8 cellular contexts compared by ENCODE assay signal in the genomic region with DNA sequence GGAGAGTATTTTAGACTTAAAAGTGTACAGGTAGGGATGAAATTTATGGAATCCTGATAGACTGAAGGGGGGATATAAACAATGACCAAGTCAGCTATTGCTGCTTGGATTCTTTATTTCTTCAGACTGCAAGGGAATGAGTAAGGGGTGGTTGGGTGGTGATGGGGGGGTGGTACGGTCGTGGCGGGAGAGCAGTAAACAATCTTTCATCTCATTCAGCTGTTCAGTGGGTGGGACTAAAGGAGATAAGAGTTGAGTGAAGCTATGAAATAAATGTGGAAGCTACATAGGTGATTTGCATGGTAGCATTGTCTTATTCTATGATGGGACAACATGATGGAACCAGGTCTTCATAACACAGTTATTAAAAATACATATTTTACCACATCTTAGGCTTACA. TPM values are rescaled to one million over a fixed set of nuclear protein-coding genes. Genes with fewer than 3 reads are reported as not detected.
DNase-seq lines count a peak whose midpoint lies in the region; ATAC-seq and TF ChIP-seq lines count a peak whose summit lies in the region.

No MANE protein-coding gene starts in this region.

- peaks cover 3% of the 10 kb centered on the region for H3K27me3 Mint-ChIP-seq in GM23338 (ENCODE audit: insufficient read depth, low read depth, poor library complexity)

- H3F3A ChIP-seq in GM23338 (replicated peaks; ENCODE audit: low read depth) = 0 out of 2 replicates have a peak, but pooled peaks cover 4% of the 10 kb centered on the region

- ATAC-seq in GM23338 = no peak
- ATAC-seq in psoas muscle = no peak
- ATAC-seq in HG03342 (IDR thresholded peaks at IDR 0.05; ENCODE audit: unreplicated experiment) = no peak
- ATAC-seq in GM21529 (IDR thresholded peaks at IDR 0.05; ENCODE audit: unreplicated experiment) = no peak

- H3K36me3 Mint-ChIP-seq in GM23338 (ENCODE audit: low read depth) = no peaks in the 10 kb centered on the region; the same call in 2 of the 3 replicates

- no peaks in the 10 kb centered on the region for H3K9me3 ChIP-seq in SK-N-MC (ENCODE audit: low read depth, low read length)
- H3K9me3 ChIP-seq in endocrine pancreas (ENCODE audit: control insufficient read depth, low read length) = no peaks in the 10 kb centered on the region
- H3K9me3 ChIP-seq in psoas muscle = no peaks in the 10 kb centered on the region

- intact Hi-C loops in psoas muscle (cut with DNase I) = loop anchor here (5.0 kb wide), 3 partner anchors 70 to 105 kb away; no protein-coding TSS in a partner anchor

- H3K4me2 ChIP-seq in GM23338 = peak overlapping the region; percentile 90

- peak overlapping the region; percentile 72 for H3K27ac Mint-ChIP-seq in GM23338

- H3K4me1 ChIP-seq in GM23338 (ENCODE audit: insufficient read depth) (peaks cover 38% of the 10 kb centered on the region), endocrine pancreas (ENCODE audit: control insufficient read depth, insufficient read depth, low read length) (peaks cover 13% of the 10 kb centered on the region), psoas muscle (peaks cover 35% of the 10 kb centered on the region)

- H3K27ac ChIP-seq in GM23338 (ENCODE audit: low read depth) (no peak overlapping the region), SK-N-MC (peak overlapping the region; percentile 79; the same call in 1 of the 2 replicates), psoas muscle (no peak overlapping the region)

- peaks cover 60% of the 10 kb centered on the region for H3K79me2 ChIP-seq in GM23338 (replicated peaks; ENCODE audit: insufficient read depth)

- H3K4me3 Mint-ChIP-seq in GM23338 = peak overlapping the region; percentile 97

- peaks cover 34% of the 10 kb centered on the region for H3K4me1 Mint-ChIP-seq in GM23338

- no peak overlapping the region for H2AFZ ChIP-seq in GM23338

- H3K9me3 Mint-ChIP-seq in GM23338 = no peaks in the 10 kb centered on the region; the same call in 2 of the 3 replicates

- DNase-seq in GM23338 (ENCODE audit: low spot score) = no peak
- DNase-seq in SK-N-MC (ENCODE audit: low read depth, low spot score) = no peak
- DNase-seq in psoas muscle = no peak
- DNase-seq in activated gamma-delta T cell treated with Interleukin-2 at 50 U/mL for 16 hours = no peak
- DNase-seq in NK-92 (lab: John Stamatoyannopoulos, UW; ENCODE audit: unreplicated experiment) = no peak

- peaks cover 26% of the 10 kb centered on the region for H4K20me1 ChIP-seq in GM23338 (replicated peaks; ENCODE audit: insufficient read depth)

- H3K9me2 ChIP-seq in GM23338 (ENCODE audit: insufficient read depth) = no peaks in the 10 kb centered on the region

- H3K36me3 ChIP-seq in GM23338 (ENCODE audit: insufficient read depth) (no peaks in the 10 kb centered on the region), SK-N-MC (ENCODE audit: insufficient read depth, low read length) (peaks cover 5% of the 10 kb centered on the region; the same call in 1 of the 2 replicates), endocrine pancreas (ENCODE audit: control insufficient read depth, insufficient read depth, low read length) (no peaks in the 10 kb centered on the region), psoas muscle (ENCODE audit: insufficient read depth in 1 of 2, low read depth in 1 of 2) (no peaks in the 10 kb centered on the region)

- H3K9ac ChIP-seq in SK-N-MC (ENCODE audit: insufficient read length) = peak overlapping the region; percentile 90
- H3K9ac ChIP-seq in endocrine pancreas (ENCODE audit: control insufficient read depth, insufficient read depth, low read length) = peak overlapping the region; percentile 35

- TF ChIP-seq CTCF in GM23338 (conservative IDR thresholded peaks at IDR 0.05; ENCODE audit: low read depth in 2 of 2) (no peak), psoas muscle (IDR thresholded peaks at IDR 0.05) (no peak)

- H3K27me3 ChIP-seq in GM23338 (ENCODE audit: insufficient read depth) (no peaks in the 10 kb centered on the region), endocrine pancreas (ENCODE audit: control insufficient read depth, insufficient read depth, low read length) (no peaks in the 10 kb centered on the region), psoas muscle (ENCODE audit: insufficient read depth in 3 of 3, low read length in 2 of 3) (no peaks in the 10 kb centered on the region)

- WGBS in psoas muscle, 3 donors = 29 to 41% (median 40%) methylated on average over 3 of the region's 3 CpGs

- H3K4me3 ChIP-seq in GM23338 (peak overlapping the region; percentile 85), SK-N-MC (peak overlapping the region; percentile 94), endocrine pancreas (ENCODE audit: control insufficient read depth, insufficient read depth, low read length) (peak overlapping the region; percentile 99), psoas muscle (peak overlapping the region; percentile 79)

TF ChIP-seq in GM23338, 12 proteins besides CTCF, POLR2A, EP300 and RAD21 (continues in another document):
- TF ChIP-seq EZH2phosphoT487 (IDR thresholded peaks at IDR 0.05; ENCODE audit: unreplicated experiment) = no peak
- no peak for TF ChIP-seq STAT1 (IDR thresholded peaks at IDR 0.05; ENCODE audit: unreplicated experiment)
- TF ChIP-seq JUNB (IDR thresholded peaks at IDR 0.05; ENCODE audit: unreplicated experiment) = no peak
- TF ChIP-seq ZNF331 (CRISPR knock-in tag; IDR thresholded peaks at IDR 0.05; ENCODE audit: low read depth) = no peak
- TF ChIP-seq NANOG (IDR thresholded peaks at IDR 0.05; ENCODE audit: borderline replicate concordance) = no peak
- TF ChIP-seq, protein P1, sequence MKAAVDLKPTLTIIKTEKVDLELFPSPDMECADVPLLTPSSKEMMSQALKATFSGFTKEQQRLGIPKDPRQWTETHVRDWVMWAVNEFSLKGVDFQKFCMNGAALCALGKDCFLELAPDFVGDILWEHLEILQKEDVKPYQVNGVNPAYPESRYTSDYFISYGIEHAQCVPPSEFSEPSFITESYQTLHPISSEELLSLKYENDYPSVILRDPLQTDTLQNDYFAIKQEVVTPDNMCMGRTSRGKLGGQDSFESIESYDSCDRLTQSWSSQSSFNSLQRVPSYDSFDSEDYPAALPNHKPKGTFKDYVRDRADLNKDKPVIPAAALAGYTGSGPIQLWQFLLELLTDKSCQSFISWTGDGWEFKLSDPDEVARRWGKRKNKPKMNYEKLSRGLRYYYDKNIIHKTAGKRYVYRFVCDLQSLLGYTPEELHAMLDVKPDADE (IDR thresholded peaks at IDR 0.05) = no peak
- TF ChIP-seq EZH2 (IDR thresholded peaks at IDR 0.05; ENCODE audit: low read depth, unreplicated experiment) = no peak
- no peak for TF ChIP-seq POLR2AphosphoS5 (IDR thresholded peaks at IDR 0.05; ENCODE audit: low read depth)
- TF ChIP-seq ZNF114 (CRISPR knock-in tag; IDR thresholded peaks at IDR 0.05) = no peak

RNA-seq across cellular contexts. Expression of a gene that starts 1.8 kb away (rescaled TPM):
- 210 and 214 TPM in 2 replicates for total RNA-seq in GM23338 (2014; rRNA removed; shearing (Covaris generic))
- polyA plus RNA-seq in GM23338 (2016; fragmentation: Nextera tagmentation; extraction: Ambion mirVana) (475 and 499 TPM in 2 replicates), psoas muscle (100 to 1,000 TPM; 120 to 136 (median 126) TPM)
- 100 to 1,000 TPM; 106 to 142 (median 127) TPM for total RNA-seq in psoas muscle
